ENCODE assay signal across 29 cellular contexts in genomic region chr15:60510006-60510405, GRCh38. TPM values are rescaled to one million over a fixed set of nuclear protein-coding genes. Genes with fewer than 3 reads are reported as not detected.
A peak's percentile ranks its signal among the peaks of the same experiment; 100 is the strongest.
DNase-seq lines count a peak whose midpoint lies in the region; ATAC-seq lines count a peak whose summit lies in the region.
"Had no signal": no experiment of that assay in that cellular context is flagged by ENCODE, and none has a peak within 500 bp of the region (broad histone marks: within the 10 kb centered on the region; RNA-seq: fewer than 3 reads in every experiment).

No MANE protein-coding gene starts in this region.

- no peaks in the 10 kb centered on the region for H3K9me3 Mint-ChIP-seq in activated CD8-positive, alpha-beta memory T cell treated with anti-CD3 and anti-CD28 coated beads, Interleukin-2, amount 10 ng/mL, durations not matched to agents 7 days and 5 days (ENCODE audit: low read depth)
- no peaks in the 10 kb centered on the region for H3K9me3 Mint-ChIP-seq in CD4-positive, CD25-positive, alpha-beta regulatory T cell
- H3K9me3 Mint-ChIP-seq: activated CD4-positive, alpha-beta T cell treated with anti-CD3 and anti-CD28 coated beads, Interleukin-2, amount 10 ng/mL, durations not matched to agents 7 days and 5 days; type B pancreatic cell had no signal

- H3K27ac ChIP-seq in CD4-positive, CD25-positive, alpha-beta regulatory T cell (ENCODE audit: insufficient read depth, low read length, poor library complexity, severe bottlenecking) = no peak overlapping the region
- peak overlapping the region; percentile 61 for H3K27ac ChIP-seq in KOPT-K1 (ENCODE audit: low read depth, low read length, poor library complexity, severe bottlenecking)
- H3K27ac ChIP-seq: esophagus muscularis mucosa had no signal

- no peak for DNase-seq in activated CD8-positive, alpha-beta memory T cell treated with anti-CD3 and anti-CD28 coated beads, Interleukin-2, amount 10 ng/mL, durations not matched to agents 7 days and 5 days
- DNase-seq in activated CD8-positive, alpha-beta memory T cell treated with anti-CD3 and anti-CD28 coated beads, Interleukin-2, amount 50 U/mL, for 4 hours = no peak
- no peak for DNase-seq in CD4-positive, CD25-positive, alpha-beta regulatory T cell
- DNase-seq in HK-2 (ENCODE audit: unreplicated experiment) (no peak), NOMO-1 treated with DMSO at 0.1 percent for 48 hours (lab: John Stamatoyannopoulos, UW; ENCODE audit: unreplicated experiment) (no peak)
- DNase-seq: ACHN; activated CD4-positive, alpha-beta T cell treated with anti-CD3 and anti-CD28 coated beads, Interleukin-2, amount 10 ng/mL, durations not matched to agents 7 days and 5 days; central memory CD4-positive, alpha-beta T cell; cortex of kidney; DMS79; foreskin melanocyte; heart right ventricle; Kasumi-1; mucosa of descending colon; NCI-H1417; NCI-H2029 treated with DMSO at 0.1 percent for 48 hours; NCI-H2227 treated with DMSO at 0.1 percent for 48 hours; NCI-H526; stimulated activated CD4-positive, alpha-beta T cell treated with anti-CD3 and anti-CD28 coated beads, Interleukin-15, amount 100 ng/mL, for 24 hours; stimulated activated CD4-positive, alpha-beta T cell treated with anti-CD3 and anti-CD28 coated beads, Interleukin-4, amount 100 ng/mL, for 4 hours; SW 1271; T1000 had no signal

- H3K4me3 ChIP-seq in CD4-positive, CD25-positive, alpha-beta regulatory T cell (ENCODE audit: low read depth, low read length) = no peak overlapping the region
- H3K4me3 ChIP-seq: esophagus muscularis mucosa, heart right ventricle, lung, mucosa of descending colon had no signal

- peaks cover 9% of the 10 kb centered on the region for H3K4me1 ChIP-seq in CD4-positive, CD25-positive, alpha-beta regulatory T cell (ENCODE audit: control insufficient read depth, insufficient read depth, low read length, poor library complexity, severe bottlenecking)

- H3K4me1 Mint-ChIP-seq in activated CD8-positive, alpha-beta memory T cell treated with anti-CD3 and anti-CD28 coated beads, Interleukin-2, amount 10 ng/mL, durations not matched to agents 7 days and 5 days = peaks cover 61% of the 10 kb centered on the region
- H3K4me1 Mint-ChIP-seq in CD4-positive, CD25-positive, alpha-beta regulatory T cell = peaks cover 21 to 39% (median 28%) of the 10 kb centered on the region in 4 donors

- no peak overlapping the region for H3K4me3 Mint-ChIP-seq in activated CD8-positive, alpha-beta memory T cell treated with anti-CD3 and anti-CD28 coated beads, Interleukin-2, amount 10 ng/mL, durations not matched to agents 7 days and 5 days
- H3K4me3 Mint-ChIP-seq in CD4-positive, CD25-positive, alpha-beta regulatory T cell = no peak overlapping the region
- H3K4me3 Mint-ChIP-seq: activated CD4-positive, alpha-beta T cell treated with anti-CD3 and anti-CD28 coated beads, Interleukin-2, amount 10 ng/mL, durations not matched to agents 7 days and 5 days; type B pancreatic cell had no signal

- peaks cover 61% of the 10 kb centered on the region for H3K36me3 Mint-ChIP-seq in activated CD8-positive, alpha-beta memory T cell treated with anti-CD3 and anti-CD28 coated beads, Interleukin-2, amount 10 ng/mL, durations not matched to agents 7 days and 5 days
- H3K36me3 Mint-ChIP-seq in CD4-positive, CD25-positive, alpha-beta regulatory T cell = peaks cover 52% of the 10 kb centered on the region
- H3K36me3 Mint-ChIP-seq: type B pancreatic cell had no signal

- H3K36me3 ChIP-seq in CD4-positive, CD25-positive, alpha-beta regulatory T cell (ENCODE audit: control insufficient read depth, insufficient read depth, low read length) = peaks cover 83% of the 10 kb centered on the region
- H3K36me3 ChIP-seq in KOPT-K1 (ENCODE audit: insufficient read depth, low read length) = peaks cover 74% of the 10 kb centered on the region

- ATAC-seq in activated CD8-positive, alpha-beta memory T cell treated with anti-CD3 and anti-CD28 coated beads, Interleukin-2, amount 10 ng/mL, durations not matched to agents 7 days and 5 days = no peak
- no peak for ATAC-seq in CD4-positive, CD25-positive, alpha-beta regulatory T cell (ENCODE audit: low read depth in 2 of 2)
- ATAC-seq in esophagus mucosa (peak; percentile 26), HG02610 (IDR thresholded peaks at IDR 0.05; ENCODE audit: unreplicated experiment) (no peak)
- ATAC-seq: HCT116, heart right ventricle, mucosa of descending colon had no signal

- CTCF ChIA-PET in activated CD8-positive, alpha-beta memory T cell treated with anti-CD3 and anti-CD28 coated beads, Interleukin-2, amount 10 ng/mL, durations not matched to agents 7 days and 5 days (lab: Charles Lee) = interaction anchor here (0.7 to 10.5 kb wide), 6 partner anchors 12 to 407 kb away, joined by 3 to 94 read pairs (median 3); no protein-coding TSS in a partner anchor

- no peaks in the 10 kb centered on the region for H3K27me3 Mint-ChIP-seq in activated CD8-positive, alpha-beta memory T cell treated with anti-CD3 and anti-CD28 coated beads, Interleukin-2, amount 10 ng/mL, durations not matched to agents 7 days and 5 days
- no peaks in the 10 kb centered on the region for H3K27me3 Mint-ChIP-seq in CD4-positive, CD25-positive, alpha-beta regulatory T cell
- H3K27me3 Mint-ChIP-seq: activated CD4-positive, alpha-beta T cell treated with anti-CD3 and anti-CD28 coated beads, Interleukin-2, amount 10 ng/mL, durations not matched to agents 7 days and 5 days; type B pancreatic cell had no signal

- H3K27me3 ChIP-seq in CD4-positive, CD25-positive, alpha-beta regulatory T cell (ENCODE audit: control insufficient read depth, insufficient read depth, low read length) = no peaks in the 10 kb centered on the region
- H3K27me3 ChIP-seq: esophagus muscularis mucosa, heart right ventricle had no signal

- peak overlapping the region; percentile 55 for H3K27ac Mint-ChIP-seq in activated CD8-positive, alpha-beta memory T cell treated with anti-CD3 and anti-CD28 coated beads, Interleukin-2, amount 10 ng/mL, durations not matched to agents 7 days and 5 days
- H3K27ac Mint-ChIP-seq in CD4-positive, CD25-positive, alpha-beta regulatory T cell = peak overlapping the region; percentile 46 to 87 (median 76)
- H3K27ac Mint-ChIP-seq: activated CD4-positive, alpha-beta T cell treated with anti-CD3 and anti-CD28 coated beads, Interleukin-2, amount 10 ng/mL, durations not matched to agents 7 days and 5 days; type B pancreatic cell had no signal

- no peaks in the 10 kb centered on the region for H3K9me3 ChIP-seq in CD4-positive, CD25-positive, alpha-beta regulatory T cell (ENCODE audit: control insufficient read depth in 2 of 2, low read length in 2 of 2)
- H3K9me3 ChIP-seq in KOPT-K1 (ENCODE audit: insufficient read depth, low read length, poor library complexity, severe bottlenecking) = no peaks in the 10 kb centered on the region
- H3K9me3 ChIP-seq: esophagus muscularis mucosa, heart right ventricle, mucosa of descending colon had no signal

RNA-seq across cellular contexts. Expression of gene ICE2, which starts 31.1 kb away (rescaled TPM):
- total RNA-seq in activated CD8-positive, alpha-beta memory T cell treated with anti-CD3 and anti-CD28 coated beads, Interleukin-2, amount 10 ng/mL, durations not matched to agents 7 days and 5 days = 10 to 100 TPM; 54.6 to 74.2 TPM
- 38.9 TPM for total RNA-seq in CD4-positive, CD25-positive, alpha-beta regulatory T cell
- 10 to 100 TPM; 37.1 to 52.2 (median 49.3) TPM for polyA plus RNA-seq in CD4-positive, CD25-positive, alpha-beta regulatory T cell
- 29.1 TPM for total RNA-seq in esophagus mucosa
